In genomic region chr15:85545757-85546156, GRCh38 we compare ENCODE assay signal across 15 cellular contexts.
DNase-seq lines count a peak whose midpoint lies in the region; ATAC-seq, FAIRE-seq and TF ChIP-seq lines count a peak whose summit lies in the region.
"Had no signal": no experiment of that assay in that cellular context is flagged by ENCODE, and none has a peak within 500 bp of the region (broad histone marks: within the 10 kb centered on the region; RNA-seq: fewer than 3 reads in every experiment).

No MANE protein-coding gene starts in this region.

- H4K20me1 ChIP-seq in astrocyte (ENCODE audit: insufficient read depth, low read length) = peaks cover 42% of the 10 kb centered on the region

- H3K27ac ChIP-seq in astrocyte (ENCODE audit: low read depth, low read length) = no peak overlapping the region
- H3K27ac ChIP-seq in upper lobe of left lung = peak overlapping the region; percentile 76 to 87 (median 84)
- H3K27ac ChIP-seq: epithelial cell of prostate had no signal

- no peaks in the 10 kb centered on the region for H3K9me3 Mint-ChIP-seq in astrocyte (ENCODE audit: unreplicated experiment)
- H3K9me3 Mint-ChIP-seq: activated T-cell treated with anti-CD3 and anti-CD28 coated beads, Interleukin-2, amount 50 U/mL, for 72 hours; stimulated activated effector memory CD8-positive, alpha-beta T cell treated with anti-CD3 and anti-CD28 coated beads, Interleukin-12 subunit alpha, Interleukin-12 subunit beta, amount 100 ng/mL, for 72 hours had no signal

- H3K79me2 ChIP-seq in astrocyte (ENCODE audit: insufficient read depth, low read length) = peaks cover 10% of the 10 kb centered on the region

- WGBS in upper lobe of left lung, 2 donors = 22 to 53% methylated on average over 3 of the region's 3 CpGs

- ATAC-seq in upper lobe of left lung (ENCODE audit: low FRiP score in 2 of 2) (peak in 1 of 2 donors; percentile 67), HG02759 (IDR thresholded peaks at IDR 0.05; ENCODE audit: unreplicated experiment) (no peak)
- ATAC-seq: activated T-cell treated with anti-CD3 and anti-CD28 coated beads, Interleukin-2, amount 50 U/mL, for 72 hours; K562; stimulated activated effector memory CD8-positive, alpha-beta T cell treated with anti-CD3 and anti-CD28 coated beads, Interleukin-12 subunit alpha, Interleukin-12 subunit beta, amount 100 ng/mL, for 72 hours had no signal

- peaks cover 7% of the 10 kb centered on the region for H3K36me3 Mint-ChIP-seq in astrocyte (ENCODE audit: low read depth, unreplicated experiment)

- no peak overlapping the region for H3K27ac Mint-ChIP-seq in astrocyte (ENCODE audit: unreplicated experiment)
- H3K27ac Mint-ChIP-seq: activated T-cell treated with anti-CD3 and anti-CD28 coated beads, Interleukin-2, amount 50 U/mL, for 72 hours; stimulated activated effector memory CD8-positive, alpha-beta T cell treated with anti-CD3 and anti-CD28 coated beads, Interleukin-12 subunit alpha, Interleukin-12 subunit beta, amount 100 ng/mL, for 72 hours had no signal

- H3K9ac ChIP-seq in astrocyte (ENCODE audit: low read length) = no peak overlapping the region

- intact Hi-C loops in posterior vena cava (cut with DNase I) = no loop called here

- H3K9me3 ChIP-seq in astrocyte (ENCODE audit: insufficient read depth, low read depth, low read length) (no peaks in the 10 kb centered on the region), upper lobe of left lung (no peaks in the 10 kb centered on the region)

- peak in 1 of 4 donors; percentile 37 for TF ChIP-seq EP300 in upper lobe of left lung (IDR thresholded peaks at IDR 0.05)

- H3K4me3 Mint-ChIP-seq in astrocyte (ENCODE audit: unreplicated experiment) = no peak overlapping the region
- H3K4me3 Mint-ChIP-seq: stimulated activated effector memory CD8-positive, alpha-beta T cell treated with anti-CD3 and anti-CD28 coated beads, Interleukin-12 subunit alpha, Interleukin-12 subunit beta, amount 100 ng/mL, for 72 hours had no signal

- H3K27me3 Mint-ChIP-seq in astrocyte (ENCODE audit: low read depth, unreplicated experiment) = no peaks in the 10 kb centered on the region

- H2AFZ ChIP-seq in astrocyte (ENCODE audit: low read depth, low read length) = no peak overlapping the region

- H3K36me3 ChIP-seq in astrocyte (ENCODE audit: insufficient read depth, low read length) (no peaks in the 10 kb centered on the region), upper lobe of left lung (no peaks in the 10 kb centered on the region)

- TF ChIP-seq POLR2A in upper lobe of left lung (IDR thresholded peaks at IDR 0.05) = no peak

- H3K4me1 Mint-ChIP-seq in astrocyte (ENCODE audit: low read depth, unreplicated experiment) = peaks cover 26% of the 10 kb centered on the region

- TF ChIP-seq CTCF in astrocyte (IDR thresholded peaks at IDR 0.05; ENCODE audit: insufficient read depth, low read depth, low read length) = no peak
- no peak for TF ChIP-seq CTCF in upper lobe of left lung (IDR thresholded peaks at IDR 0.05)

- H3K4me3 ChIP-seq in astrocyte (ENCODE audit: insufficient read depth, low read depth, low read length) (no peak overlapping the region), upper lobe of left lung (peak overlapping the region in 3 of 4 donors; percentile 35 to 42 (median 42))
- H3K4me3 ChIP-seq: K562 had no signal

- peak; percentile 20 for FAIRE-seq in astrocyte (lab: Jason Lieb, UNC)
- FAIRE-seq: GM19239, K562, RCC 7860 had no signal

- no peak overlapping the region for H3K4me2 ChIP-seq in astrocyte (ENCODE audit: low read length)

- DNase-seq in NOMO-1 (lab: John Stamatoyannopoulos, UW; ENCODE audit: unreplicated experiment in 2 of 2) (peak; percentile 50 to 83), astrocyte (ENCODE audit: low read depth) (no peak), midbrain (lab: John Stamatoyannopoulos, UW) (peak; percentile 6), upper lobe of left lung (no peak), posterior vena cava (ENCODE audit: low spot score) (no peak), DMS114 treated with DMSO at 0.1 percent for 48 hours (lab: John Stamatoyannopoulos, UW; ENCODE audit: unreplicated experiment) (no peak)
- DNase-seq: activated T-cell treated with anti-CD3 and anti-CD28 coated beads, Interleukin-2, amount 50 U/mL, for 72 hours; caudate nucleus; DMS 273 treated with DMSO at 0.1 percent for 48 hours had no signal

- H3K27me3 ChIP-seq in astrocyte (ENCODE audit: insufficient read depth, low read length) (no peaks in the 10 kb centered on the region), upper lobe of left lung (no peaks in the 10 kb centered on the region)

- no peaks in the 10 kb centered on the region for H3K4me1 ChIP-seq in astrocyte (ENCODE audit: insufficient read depth, low read length)
- peaks cover 53 to 72% (median 63%) of the 10 kb centered on the region in 4 donors for H3K4me1 ChIP-seq in upper lobe of left lung

Comparison
In these comparisons a context has a peak if more than half of its experiments do, and no peak if none do; other contexts are left out.
1. DNase-seq: peak in NOMO-1 (2 of 2) and midbrain (single experiment); none in astrocyte (single experiment), upper lobe of left lung (0 of 2), posterior vena cava (single experiment) and DMS114 treated with DMSO at 0.1 percent for 48 hours (single experiment).